In genomic region chr2:46298522-46299351, GRCh38 we compare ENCODE assay signal across 8 cellular contexts. TPM values are rescaled to one million over a fixed set of nuclear protein-coding genes. Genes with fewer than 3 reads are reported as not detected.
DNase-seq lines count a peak whose midpoint lies in the region; ATAC-seq, FAIRE-seq and TF ChIP-seq lines count a peak whose summit lies in the region.

No MANE protein-coding gene starts in this region.

- H3K27ac ChIP-seq in 22Rv1, result no peak overlapping the region
- H3K27ac ChIP-seq in SK-N-MC, result no peak overlapping the region
- H3K27ac ChIP-seq in small intestine (ENCODE audit: low read depth in 1 of 2, low read length in 1 of 2), result peak overlapping the region; percentile 95 to 96

- no peaks in the 10 kb centered on the region for H3K9me3 Mint-ChIP-seq in immature natural killer cell

- TF ChIP-seq CTCF in 22Rv1 (IDR thresholded peaks at IDR 0.05) (peak; percentile 25; the same call in 1 of the 2 replicates), bronchial epithelial cell (IDR thresholded peaks at IDR 0.05; ENCODE audit: insufficient read depth, low read length, severe bottlenecking) (no peak)

- H3K27ac Mint-ChIP-seq in immature natural killer cell, result peak overlapping the region in 1 of 6 donors; percentile 22

- peaks cover 18 to 41% (median 21%) of the 10 kb centered on the region in 3 donors for H3K27me3 Mint-ChIP-seq in immature natural killer cell (ENCODE audit: low read depth in 3 of 3)

- no peaks in the 10 kb centered on the region for H3K9me3 ChIP-seq in SK-N-MC (ENCODE audit: low read depth, low read length)
- H3K9me3 ChIP-seq in small intestine (ENCODE audit: control insufficient read depth, low read depth), result no peaks in the 10 kb centered on the region

- H3K4me3 ChIP-seq in SK-N-MC, result peak overlapping the region; percentile 81
- H3K4me3 ChIP-seq in bronchial epithelial cell (ENCODE audit: low read depth, low read length), result peak overlapping the region; percentile 91
- H3K4me3 ChIP-seq in small intestine (ENCODE audit: low read depth in 1 of 2, low read length in 2 of 2), result peak overlapping the region; percentile 83 to 88

- peak; percentile 43 for DNase-seq in GM12891 (ENCODE audit: insufficient read length, low spot score)
- DNase-seq in SK-N-MC (ENCODE audit: low read depth, low spot score), result no peak
- DNase-seq in bronchial epithelial cell (ENCODE audit: low read depth), result no peak
- DNase-seq in immature natural killer cell, result peak; percentile 19 to 39 (median 19)
- DNase-seq in small intestine, result peak; percentile 69
- no peak for DNase-seq in NAMALWA (ENCODE audit: low spot score)

- no peak for FAIRE-seq in GM12891 (lab: Jason Lieb, UNC)
- no peak for FAIRE-seq in bronchial epithelial cell (lab: Jason Lieb, UNC)
- FAIRE-seq in small intestine (lab: Jason Lieb, UNC), result no peak

- WGBS in small intestine, 3 donors, result 1% methylated on average over 63 to 70 of the region's 70 CpGs

- H3K4me1 ChIP-seq in small intestine (ENCODE audit: control insufficient read depth in 2 of 2, insufficient read depth in 1 of 2, low read depth in 1 of 2, low read length in 1 of 2), result peaks cover 1 to 18% of the 10 kb centered on the region in 2 donors

- peaks cover 26 to 28% of the 10 kb centered on the region in 2 donors for H3K4me1 Mint-ChIP-seq in immature natural killer cell

- no peaks in the 10 kb centered on the region for H3K36me3 Mint-ChIP-seq in immature natural killer cell

- no peak for ATAC-seq in HG02870 (IDR thresholded peaks at IDR 0.05; ENCODE audit: unreplicated experiment)

- H3K4me3 Mint-ChIP-seq in immature natural killer cell, result peak overlapping the region; percentile 85 to 93 (median 88)

- no peak for TF ChIP-seq POLR2A in GM12891 (IDR thresholded peaks at IDR 0.05; ENCODE audit: low read depth, low read length)

- H3K9ac ChIP-seq in SK-N-MC (ENCODE audit: insufficient read length), result no peak overlapping the region

- H3K36me3 ChIP-seq in SK-N-MC (ENCODE audit: insufficient read depth, low read length), result no peaks in the 10 kb centered on the region
- no peaks in the 10 kb centered on the region for H3K36me3 ChIP-seq in bronchial epithelial cell (ENCODE audit: control insufficient read depth, insufficient read depth, low read length)
- no peaks in the 10 kb centered on the region for H3K36me3 ChIP-seq in small intestine (ENCODE audit: control insufficient read depth in 2 of 2, insufficient read depth in 2 of 2, low read length in 2 of 2)

- H3K27me3 ChIP-seq in bronchial epithelial cell (ENCODE audit: control insufficient read depth, insufficient read depth, low read length) (no peaks in the 10 kb centered on the region), small intestine (ENCODE audit: control insufficient read depth in 2 of 2, insufficient read depth in 2 of 2, low read length in 2 of 2) (no peaks in the 10 kb centered on the region)

TF ChIP-seq in GM12891, 5 proteins besides CTCF, POLR2A, EP300 and RAD21:
- no peak for TF ChIP-seq POLR2AphosphoS5 (IDR thresholded peaks at IDR 0.05; ENCODE audit: low read depth, low read length)
- TF ChIP-seq TAF1 (IDR thresholded peaks at IDR 0.05; ENCODE audit: low read depth, low read length), result no peak
- TF ChIP-seq PAX5 (IDR thresholded peaks at IDR 0.05; ENCODE audit: insufficient read depth, low read length, severe bottlenecking), result no peak
- TF ChIP-seq POU2F2 (IDR thresholded peaks at IDR 0.05; ENCODE audit: low read depth, low read length), result no peak
- no peak for TF ChIP-seq SPI1 (IDR thresholded peaks at IDR 0.05; ENCODE audit: low read depth, low read length)

RNA-seq across cellular contexts. Expression of gene EPAS1, which starts 1.5 kb away (rescaled TPM):
- polyA plus RNA-seq in GM12891 (2012; ENCODE audit: low read depth, missing spikeins), result 0.14 TPM
- 99.8 and 102 TPM in 2 replicates for total RNA-seq in bronchial epithelial cell
- polyA plus RNA-seq in immature natural killer cell (under 1 TPM; 0.05 to 0.69 (median 0.08) TPM), small intestine (100 to 1,000 TPM in 1 of 3 donors, 10 to 100 TPM in 2; 63.0 to 106 (median 65.3) TPM)

Comparison
In these comparisons a context has a peak if more than half of its experiments do, and no peak if none do; other contexts are left out.
1. H3K27ac ChIP-seq: peak in small intestine (2 of 2); none in 22Rv1 (single experiment) and SK-N-MC (single experiment).
2. DNase-seq: peak in GM12891 (single experiment), immature natural killer cell (3 of 3) and small intestine (single experiment); none in SK-N-MC (single experiment), bronchial epithelial cell (single experiment) and NAMALWA (single experiment).
3. RNA of gene EPAS1, which starts 1.5 kb away (polyA plus RNA-seq): 63.0 to 106 TPM in small intestine; 0.05 to 0.69 TPM in immature natural killer cell; every median in the first group is over 10 times any median in the second.
4. Peak in every context shown above with its lines, with median percentiles within 50 percentile points of each other: H3K4me3 ChIP-seq.